In the genomic region with DNA sequence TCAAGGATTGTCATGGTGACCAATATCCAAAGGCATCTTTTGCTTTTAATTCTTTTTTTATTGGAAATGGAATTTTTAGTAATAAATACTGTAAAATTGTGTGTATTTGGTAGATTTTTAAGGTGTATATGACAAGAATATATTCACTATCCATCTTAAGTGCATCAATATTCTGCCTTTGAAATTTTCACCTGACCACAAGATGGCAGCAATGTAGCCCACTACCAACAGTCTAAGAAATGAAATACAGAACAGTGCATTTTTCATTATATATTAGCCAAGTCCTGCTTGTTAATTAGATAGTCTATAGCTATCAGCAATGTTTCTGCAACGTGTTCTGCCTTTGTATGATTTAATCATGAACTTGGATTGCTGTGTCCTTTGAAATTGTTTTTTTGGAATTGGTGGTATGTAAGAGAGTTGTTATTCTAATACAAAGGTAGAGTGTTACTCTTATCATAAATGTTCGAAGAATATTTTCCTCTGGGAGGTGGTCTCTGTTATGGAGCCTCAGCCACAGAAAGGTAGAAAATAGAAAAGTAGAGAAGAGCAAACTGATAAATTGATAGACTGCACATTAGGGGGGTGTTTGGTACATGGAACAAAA, we compare ENCODE assay signal across 9 cellular contexts. TPM values are rescaled to one million over a fixed set of nuclear protein-coding genes. Genes with fewer than 3 reads are reported as not detected.
DNase-seq lines count a peak whose midpoint lies in the region; ATAC-seq and TF ChIP-seq lines count a peak whose summit lies in the region.
"Had no signal": no experiment of that assay in that cellular context is flagged by ENCODE, and none has a peak within 500 bp of the region (broad histone marks: within the 10 kb centered on the region; RNA-seq: fewer than 3 reads in every experiment).

No MANE protein-coding gene starts in this region.

- POLR2A ChIA-PET in activated CD8-positive, alpha-beta T cell treated with anti-CD3 and anti-CD28 coated beads for 36 hours (lab: Charles Lee) = no interaction called here

- no peaks in the 10 kb centered on the region for H3K9me3 Mint-ChIP-seq in activated CD8-positive, alpha-beta T cell treated with anti-CD3 and anti-CD28 coated beads for 36 hours

- no peak overlapping the region for H3K4me3 Mint-ChIP-seq in activated CD8-positive, alpha-beta T cell treated with anti-CD3 and anti-CD28 coated beads for 36 hours
- H3K4me3 Mint-ChIP-seq: IgD-negative memory B cell had no signal

- H3K27ac Mint-ChIP-seq in activated CD8-positive, alpha-beta T cell treated with anti-CD3 and anti-CD28 coated beads for 36 hours = no peak overlapping the region
- H3K27ac Mint-ChIP-seq: IgD-negative memory B cell had no signal

- H3K36me3 ChIP-seq in uterus = no peaks in the 10 kb centered on the region

- H3K27me3 ChIP-seq in uterus = no peaks in the 10 kb centered on the region

- TF ChIP-seq POLR2A in uterus (IDR thresholded peaks at IDR 0.05) = no peak

- DNase-seq in AML-193 (lab: John Stamatoyannopoulos, UW) (peak; percentile 44 to 46), HPDE6-E6E7 (ENCODE audit: extremely low spot score) (peak; percentile 3), iPS-NIHi11 (ENCODE audit: low spot score) (peak; percentile 39), uterus (no peak)
- DNase-seq in activated CD8-positive, alpha-beta T cell treated with anti-CD3 and anti-CD28 coated beads for 36 hours = peak; percentile 27

- no peak for ATAC-seq in activated CD8-positive, alpha-beta T cell treated with anti-CD3 and anti-CD28 coated beads for 36 hours
- ATAC-seq in GM19023 (IDR thresholded peaks at IDR 0.05; ENCODE audit: unreplicated experiment) (no peak), HG03521 (IDR thresholded peaks at IDR 0.05; ENCODE audit: unreplicated experiment) (no peak)

- TF ChIP-seq CTCF in GM12874 (IDR thresholded peaks at IDR 0.05; ENCODE audit: insufficient read depth, low read depth, low read length) (peak; percentile 14; the same call in 1 of the 2 replicates), uterus (IDR thresholded peaks at IDR 0.05) (peak; percentile 47 to 57 (median 50))
- peak; percentile 72 for TF ChIP-seq CTCF in activated CD8-positive, alpha-beta T cell treated with anti-CD3 and anti-CD28 coated beads for 36 hours (IDR thresholded peaks at IDR 0.05)

- no peaks in the 10 kb centered on the region for H3K36me3 Mint-ChIP-seq in activated CD8-positive, alpha-beta T cell treated with anti-CD3 and anti-CD28 coated beads for 36 hours (ENCODE audit: low read depth)
- H3K36me3 Mint-ChIP-seq: IgD-negative memory B cell had no signal

- H3K27ac ChIP-seq in uterus = no peak overlapping the region

- H3K4me1 ChIP-seq in uterus = no peaks in the 10 kb centered on the region

- no peaks in the 10 kb centered on the region for H3K9me3 ChIP-seq in uterus

- no peaks in the 10 kb centered on the region for H3K4me1 Mint-ChIP-seq in activated CD8-positive, alpha-beta T cell treated with anti-CD3 and anti-CD28 coated beads for 36 hours (ENCODE audit: low read depth)
- H3K4me1 Mint-ChIP-seq: IgD-negative memory B cell had no signal

- intact Hi-C loops in activated CD8-positive, alpha-beta T cell treated with anti-CD3 and anti-CD28 coated beads for 36 hours (cut with micrococcal nuclease) = loop anchor here (1.0 kb wide), 1 partner anchor 85 kb away; no protein-coding TSS in a partner anchor
- intact Hi-C loops in uterus (cut with DNase I; ENCODE audit: low total_unique reads) = no loop called here

- H3K4me3 ChIP-seq in uterus = no peak overlapping the region

- no peaks in the 10 kb centered on the region for H3K27me3 Mint-ChIP-seq in activated CD8-positive, alpha-beta T cell treated with anti-CD3 and anti-CD28 coated beads for 36 hours
- H3K27me3 Mint-ChIP-seq: IgD-negative memory B cell had no signal

- CTCF ChIA-PET in activated CD8-positive, alpha-beta T cell treated with anti-CD3 and anti-CD28 coated beads for 36 hours (lab: Charles Lee) = interaction anchor here (2.0 kb wide), 1 partner anchor 103 kb away, joined by 7 read pairs; no protein-coding TSS in a partner anchor

RNA-seq across cellular contexts. Expression of a gene that starts 38.2 kb away (rescaled TPM):
- total RNA-seq in activated CD8-positive, alpha-beta T cell treated with anti-CD3 and anti-CD28 coated beads for 36 hours = not detected
- 1 to 10 TPM in 3 of 4 donors, not detected in 1; 3.2 to 8.5 (median 3.6) TPM for total RNA-seq in uterus

Comparison
In these comparisons a context has a peak if more than half of its experiments do, and no peak if none do; other contexts are left out.
1. DNase-seq: peak in AML-193 (2 of 2), HPDE6-E6E7 (single experiment), activated CD8-positive, alpha-beta T cell treated with anti-CD3 and anti-CD28 coated beads for 36 hours (single experiment) and iPS-NIHi11 (single experiment); none in uterus (0 of 2).
2. CTCF ChIP-seq: peak in every context shown above with its lines; median percentile 72 in activated CD8-positive, alpha-beta T cell treated with anti-CD3 and anti-CD28 coated beads for 36 hours; 50 in uterus; 14 in GM12874.